ENCODE assay signal across 10 cellular contexts in genomic region chr11:72773291-72773690, GRCh38. TPM values are rescaled to one million over a fixed set of nuclear protein-coding genes. Genes with fewer than 3 reads are reported as not detected.
DNase-seq lines count a peak whose midpoint lies in the region; ATAC-seq and TF ChIP-seq lines count a peak whose summit lies in the region.
"Had no signal": no experiment of that assay in that cellular context is flagged by ENCODE, and none has a peak within 500 bp of the region (broad histone marks: within the 10 kb centered on the region; RNA-seq: fewer than 3 reads in every experiment).

No MANE protein-coding gene starts in this region.

- H2AK5ac ChIP-seq in H9 (ENCODE audit: insufficient read length, low read length) = no peak overlapping the region

- ATAC-seq in left cardiac atrium = peak; percentile 88 to 89
- no peak for ATAC-seq in stimulated activated memory B cell treated with anti-CD40 and anti-IgM and Interleukin-4, amounts not matched to agents 10 μg/mL and 1 μg/mL and 100 μg/mL, for 72 hours

- H3K79me2 ChIP-seq in H9 (ENCODE audit: insufficient read depth, low read length) = no peaks in the 10 kb centered on the region

- no peak overlapping the region for H4K8ac ChIP-seq in H9 (replicated peaks; ENCODE audit: insufficient read length, low read depth, low read length)

- peak; percentile 37 for DNase-seq in HK-2 (ENCODE audit: unreplicated experiment)
- DNase-seq in adipocyte (ENCODE audit: low read depth) = peak; percentile 87
- peak; percentile 67 for DNase-seq in left cardiac atrium
- DNase-seq in H9 = no peak
- no peak for DNase-seq in activated CD8-positive, alpha-beta memory T cell treated with anti-CD3 and anti-CD28 coated beads, Interleukin-2, amount 50 U/mL, for 48 hours
- no peak for DNase-seq in HAP-1 (ENCODE audit: low spot score in 2 of 2)

- no CpG with 5 or more reads among the region's 5 CpGs for WGBS in H9 (ENCODE audit: extremely low coverage, insufficient read length, low lambda C conversion rate)

- H3K79me1 ChIP-seq in H9 (ENCODE audit: insufficient read depth, low read depth, low read length, poor library complexity, severe bottlenecking) = no peaks in the 10 kb centered on the region

- peaks cover 27% of the 10 kb centered on the region for H3K4me1 ChIP-seq in adipocyte (ENCODE audit: control insufficient read depth, insufficient read depth, low read length)
- H3K4me1 ChIP-seq in skeletal muscle tissue (ENCODE audit: control insufficient read depth in 3 of 3, insufficient read depth in 3 of 3, low read length in 3 of 3) = peaks cover 27 to 54% (median 36%) of the 10 kb centered on the region in 3 donors
- no peaks in the 10 kb centered on the region for H3K4me1 ChIP-seq in H9 (ENCODE audit: insufficient read depth, low read length)
- no peaks in the 10 kb centered on the region for H3K4me1 ChIP-seq in HAP-1

- H2BK12ac ChIP-seq in H9 (ENCODE audit: insufficient read length, low read depth, low read length) = no peak overlapping the region

- H4K91ac ChIP-seq in H9 (ENCODE audit: insufficient read length, low read depth, low read length) = no peak overlapping the region

- H3K36me3 Mint-ChIP-seq in stimulated activated memory B cell treated with anti-CD40 and anti-IgM and Interleukin-4, amounts not matched to agents 10 μg/mL and 1 μg/mL and 100 μg/mL, for 72 hours = peaks cover 13% of the 10 kb centered on the region
- H3K36me3 Mint-ChIP-seq in H9 (ENCODE audit: insufficient read depth in 1 of 3, low read depth in 3 of 3) = no peaks in the 10 kb centered on the region; a peak in 1 of 7 replicates

- no peaks in the 10 kb centered on the region for H3K9me3 ChIP-seq in adipocyte (ENCODE audit: control insufficient read depth, low read length)
- H3K9me3 ChIP-seq in skeletal muscle tissue (ENCODE audit: control insufficient read depth in 3 of 3, low read length in 3 of 3) = no peaks in the 10 kb centered on the region
- no peaks in the 10 kb centered on the region for H3K9me3 ChIP-seq in H9 (ENCODE audit: control insufficient read depth, low read depth, low read length)
- no peaks in the 10 kb centered on the region for H3K9me3 ChIP-seq in HAP-1

- no peak overlapping the region for H2AFZ ChIP-seq in H9 (ENCODE audit: low read length)

- peak overlapping the region; percentile 67 for H3K27ac ChIP-seq in skeletal muscle tissue (ENCODE audit: low read depth, low read length)
- H3K27ac ChIP-seq in H9 (ENCODE audit: insufficient read length, low read depth, low read length) = no peak overlapping the region

- no peak overlapping the region for H3K4ac ChIP-seq in H9 (ENCODE audit: low read depth, low read length)

- H3K27me3 ChIP-seq in adipocyte (replicated peaks; ENCODE audit: control insufficient read depth, insufficient read depth, low read length) (no peaks in the 10 kb centered on the region), skeletal muscle tissue (ENCODE audit: control insufficient read depth in 3 of 3, insufficient read depth in 3 of 3, low read length in 3 of 3) (no peaks in the 10 kb centered on the region), H9 (ENCODE audit: insufficient read depth, low read length) (no peaks in the 10 kb centered on the region), HAP-1 (ENCODE audit: low read depth) (no peaks in the 10 kb centered on the region)

- H2BK15ac ChIP-seq in H9 (ENCODE audit: low read depth, low read length) = no peak overlapping the region

- H3K56ac ChIP-seq in H9 (ENCODE audit: insufficient read length, low read depth, low read length) = no peak overlapping the region

- H3K4me3 Mint-ChIP-seq in stimulated activated memory B cell treated with anti-CD40 and anti-IgM and Interleukin-4, amounts not matched to agents 10 μg/mL and 1 μg/mL and 100 μg/mL, for 72 hours = no peak overlapping the region
- H3K4me3 Mint-ChIP-seq in H9 = no peak overlapping the region
- H3K4me3 Mint-ChIP-seq: neural crest cell; T-helper 1 cell treated with Interleukin-12 subunit alpha and Interleukin-12 subunit beta and Interleukin-4 antibody, amounts not matched to agents 30 μg/mL and 1 μg/mL, for 36 hours had no signal

- H4K5ac ChIP-seq in H9 (ENCODE audit: insufficient read length, low read depth, low read length) = no peak overlapping the region

- in situ Hi-C loops in HAP-1 (cut with MboI; ENCODE audit: low sequenced_read_pairs) = no loop called here

- no peaks in the 10 kb centered on the region for H3K36me3 ChIP-seq in adipocyte (ENCODE audit: control insufficient read depth, insufficient read depth, low read length, severe bottlenecking)
- H3K36me3 ChIP-seq in skeletal muscle tissue (ENCODE audit: control insufficient read depth in 3 of 3, insufficient read depth in 3 of 3, low read length in 3 of 3) = no peaks in the 10 kb centered on the region
- H3K36me3 ChIP-seq in HAP-1 (replicated peaks) = no peaks in the 10 kb centered on the region; the same call in 1 of the 2 replicates

- peaks cover 48% of the 10 kb centered on the region for H3K4me1 Mint-ChIP-seq in stimulated activated memory B cell treated with anti-CD40 and anti-IgM and Interleukin-4, amounts not matched to agents 10 μg/mL and 1 μg/mL and 100 μg/mL, for 72 hours
- peaks cover 7 to 21% of the 10 kb centered on the region in 2 experiments for H3K4me1 Mint-ChIP-seq in H9

- no peak overlapping the region for H3K18ac ChIP-seq in H9 (ENCODE audit: insufficient read length, low read depth, low read length)

- no peak overlapping the region for H3T11ph ChIP-seq in H9 (ENCODE audit: low read length)

- intact Hi-C loops in left cardiac atrium (cut with DNase I) = no loop called here

- H2BK20ac ChIP-seq in H9 (ENCODE audit: low read depth, low read length, poor library complexity, severe bottlenecking) = no peak overlapping the region

- H3K27me3 Mint-ChIP-seq in stimulated activated memory B cell treated with anti-CD40 and anti-IgM and Interleukin-4, amounts not matched to agents 10 μg/mL and 1 μg/mL and 100 μg/mL, for 72 hours = no peaks in the 10 kb centered on the region
- no peaks in the 10 kb centered on the region; the same call in 1 of the 2 replicates for H3K27me3 Mint-ChIP-seq in H9 (ENCODE audit: low read depth)

- H3K27ac Mint-ChIP-seq in stimulated activated memory B cell treated with anti-CD40 and anti-IgM and Interleukin-4, amounts not matched to agents 10 μg/mL and 1 μg/mL and 100 μg/mL, for 72 hours = no peak overlapping the region
- no peak overlapping the region for H3K27ac Mint-ChIP-seq in H9

- H3K4me3 ChIP-seq in adipocyte (ENCODE audit: low read length) (no peak overlapping the region), skeletal muscle tissue (ENCODE audit: low read length in 3 of 3) (peak overlapping the region in 1 of 3 donors; percentile 29), HAP-1 (no peak overlapping the region)

- H3K23me2 ChIP-seq in H9 (ENCODE audit: insufficient read length, low read depth, low read length, poor library complexity, severe bottlenecking) = no peaks in the 10 kb centered on the region

- TF ChIP-seq CTCF in H9 (conservative IDR thresholded peaks at IDR 0.05) = no peak

- no peak overlapping the region for H3K4me2 ChIP-seq in H9 (ENCODE audit: insufficient read depth, insufficient read length, low read length)

- no peak overlapping the region for H2BK5ac ChIP-seq in H9 (ENCODE audit: insufficient read length, low read length)

- no peaks in the 10 kb centered on the region for H3K9me3 Mint-ChIP-seq in stimulated activated memory B cell treated with anti-CD40 and anti-IgM and Interleukin-4, amounts not matched to agents 10 μg/mL and 1 μg/mL and 100 μg/mL, for 72 hours
- no peaks in the 10 kb centered on the region for H3K9me3 Mint-ChIP-seq in H9
- H3K9me3 Mint-ChIP-seq: neural crest cell; T-helper 1 cell treated with Interleukin-12 subunit alpha and Interleukin-12 subunit beta and Interleukin-4 antibody, amounts not matched to agents 30 μg/mL and 1 μg/mL, for 36 hours had no signal

- no peak overlapping the region for H2BK120ac ChIP-seq in H9 (ENCODE audit: low read depth, low read length, poor library complexity, severe bottlenecking)

- no peak overlapping the region for H3K14ac ChIP-seq in H9 (ENCODE audit: insufficient read depth, low read length)

- peak overlapping the region; percentile 14 for H3K9ac ChIP-seq in adipocyte (ENCODE audit: low read length)
- peak overlapping the region in 2 of 3 donors; percentile 28 to 65 for H3K9ac ChIP-seq in skeletal muscle tissue (ENCODE audit: low read depth in 1 of 3, low read length in 3 of 3)
- H3K9ac ChIP-seq in H9 (ENCODE audit: extremely low read depth, insufficient read length, low read length) = no peak overlapping the region

- H3K23ac ChIP-seq in H9 (ENCODE audit: insufficient read length, low read depth, low read length) = no peak overlapping the region

- no peaks in the 10 kb centered on the region for H4K20me1 ChIP-seq in H9 (ENCODE audit: control insufficient read depth, insufficient read depth, insufficient read length)

RNA-seq across cellular contexts. Expression of gene STARD10, which starts 20.6 kb away (rescaled TPM):
- 10 to 100 TPM; 87.4 to 93.9 TPM for total RNA-seq in left cardiac atrium
- total RNA-seq in skeletal muscle tissue = 28.2 TPM
- 24.4 and 24.7 TPM in 2 replicates for total RNA-seq in H9 (2021)

RNA-seq across cellular contexts. Expression of gene ARAP1, which starts 21.1 kb away (rescaled TPM):
- total RNA-seq in left cardiac atrium (10 to 100 TPM; 60.3 to 66.9 TPM), skeletal muscle tissue (98.6 TPM), H9 (2021) (59.4 and 63.0 TPM in 2 replicates)

RNA-seq across cellular contexts. Expression of gene ATG16L2, which starts 40.9 kb away (rescaled TPM):
- total RNA-seq in left cardiac atrium = 10 to 100 TPM; 11.9 to 16.3 TPM
- total RNA-seq in skeletal muscle tissue = 7.3 TPM
- 17.3 and 18.2 TPM in 2 replicates for total RNA-seq in H9 (2021)

Comparison
In these comparisons a context has a peak if more than half of its experiments do, and no peak if none do; other contexts are left out.
1. DNase-seq: peak in HK-2 (single experiment), adipocyte (single experiment) and left cardiac atrium (single experiment); none in H9 (single experiment), activated CD8-positive, alpha-beta memory T cell treated with anti-CD3 and anti-CD28 coated beads, Interleukin-2, amount 50 U/mL, for 48 hours (single experiment) and HAP-1 (0 of 2).